Comparison of ENCODE assay signal across 12 cellular contexts in genomic region chr10:47264797-47265281, GRCh38. TPM values are rescaled to one million over a fixed set of nuclear protein-coding genes. Genes with fewer than 3 reads are reported as not detected.
DNase-seq lines count a peak whose midpoint lies in the region; ATAC-seq, FAIRE-seq and TF ChIP-seq lines count a peak whose summit lies in the region.
"Had no signal": no experiment of that assay in that cellular context is flagged by ENCODE, and none has a peak within 500 bp of the region (broad histone marks: within the 10 kb centered on the region; RNA-seq: fewer than 3 reads in every experiment).

No MANE protein-coding gene starts in this region.

- peaks cover 3 to 14% of the 10 kb centered on the region in 2 donors for H3K36me3 Mint-ChIP-seq in CD14-positive monocyte
- H3K36me3 Mint-ChIP-seq in activated CD4-positive, alpha-beta T cell treated with anti-CD3 and anti-CD28 coated beads for 36 hours (ENCODE audit: low read depth): peaks cover 10% of the 10 kb centered on the region
- H3K36me3 Mint-ChIP-seq in activated naive CD4-positive, alpha-beta T cell treated with anti-CD3 and anti-CD28 coated beads, Interleukin-2, amount 50 U/mL, for 24 hours: peaks cover 4% of the 10 kb centered on the region

- DNase-seq in CD14-positive monocyte (ENCODE audit: low spot score) (peak; percentile 92), H54 (ENCODE audit: insufficient read length, low spot score) (no peak), kidney (no peak), cerebellum (ENCODE audit: low spot score) (no peak)
- DNase-seq in activated CD4-positive, alpha-beta T cell treated with anti-CD3 and anti-CD28 coated beads for 36 hours: peak; percentile 82
- DNase-seq in stimulated activated CD4-positive, alpha-beta T cell treated with anti-CD3 and anti-CD28 coated beads, Interleukin-15, amount 100 ng/mL, for 48 hours (ENCODE audit: low read depth in 2 of 2): peak; percentile 54 to 60
- DNase-seq: anterior cingulate cortex, HCEC 1CT had no signal

- intact Hi-C loops in CD14-positive monocyte (cut with micrococcal nuclease): no loop called here
- intact Hi-C loops in activated CD4-positive, alpha-beta T cell treated with anti-CD3 and anti-CD28 coated beads for 36 hours (cut with DNase I, micrococcal nuclease): loop anchor here in 1 of 2 experiments (5.0 kb wide), 2 partner anchors 47 to 98 kb away; no protein-coding TSS in a partner anchor
- intact Hi-C loops in kidney (cut with DNase I): no loop called here

- H3K27ac ChIP-seq in kidney (ENCODE audit: low read depth in 2 of 2, low read length in 2 of 2): no peak overlapping the region

- H3K36me3 ChIP-seq in kidney (ENCODE audit: control insufficient read depth in 1 of 2, insufficient read depth in 2 of 2, low read length in 2 of 2): no peaks in the 10 kb centered on the region

- CTCF ChIA-PET in activated CD4-positive, alpha-beta T cell treated with anti-CD3 and anti-CD28 coated beads for 36 hours (lab: Charles Lee): interaction anchor here (0.9 kb wide), 1 partner anchor 217 kb away, joined by 3 read pairs; no protein-coding TSS in a partner anchor

- H3K4me1 ChIP-seq in kidney (ENCODE audit: control insufficient read depth in 1 of 2, insufficient read depth in 1 of 2, low read depth in 1 of 2, low read length in 2 of 2): no peaks in the 10 kb centered on the region

- no peak for FAIRE-seq in H54 (lab: Jason Lieb, UNC)
- no peak for FAIRE-seq in kidney (lab: Jason Lieb, UNC)

- peak overlapping the region in 1 of 2 donors; percentile 51 for H3K4me3 Mint-ChIP-seq in CD14-positive monocyte
- H3K4me3 Mint-ChIP-seq in activated CD4-positive, alpha-beta T cell treated with anti-CD3 and anti-CD28 coated beads for 36 hours: peak overlapping the region; percentile 20
- peak overlapping the region; percentile 51 for H3K4me3 Mint-ChIP-seq in activated naive CD4-positive, alpha-beta T cell treated with anti-CD3 and anti-CD28 coated beads, Interleukin-2, amount 50 U/mL, for 24 hours

- H3K4me1 Mint-ChIP-seq in CD14-positive monocyte: peaks cover 41% of the 10 kb centered on the region
- H3K4me1 Mint-ChIP-seq in activated CD4-positive, alpha-beta T cell treated with anti-CD3 and anti-CD28 coated beads for 36 hours: peaks cover 77% of the 10 kb centered on the region
- peaks cover 87% of the 10 kb centered on the region for H3K4me1 Mint-ChIP-seq in activated naive CD4-positive, alpha-beta T cell treated with anti-CD3 and anti-CD28 coated beads, Interleukin-2, amount 50 U/mL, for 24 hours

- H3K9me3 ChIP-seq in kidney (ENCODE audit: control insufficient read depth in 1 of 2, low read length in 2 of 2): no peaks in the 10 kb centered on the region

- peaks cover 0 to 8% (median 0%) of the 10 kb centered on the region in 7 donors for H3K9me3 Mint-ChIP-seq in CD14-positive monocyte
- peaks cover 10% of the 10 kb centered on the region for H3K9me3 Mint-ChIP-seq in activated CD4-positive, alpha-beta T cell treated with anti-CD3 and anti-CD28 coated beads for 36 hours (ENCODE audit: low read depth)
- peaks cover 6% of the 10 kb centered on the region for H3K9me3 Mint-ChIP-seq in activated naive CD4-positive, alpha-beta T cell treated with anti-CD3 and anti-CD28 coated beads, Interleukin-2, amount 50 U/mL, for 24 hours

- peak overlapping the region in 6 of 7 donors; percentile 59 to 89 (median 74) for H3K27ac Mint-ChIP-seq in CD14-positive monocyte
- peak overlapping the region; percentile 86 for H3K27ac Mint-ChIP-seq in activated CD4-positive, alpha-beta T cell treated with anti-CD3 and anti-CD28 coated beads for 36 hours
- H3K27ac Mint-ChIP-seq in activated naive CD4-positive, alpha-beta T cell treated with anti-CD3 and anti-CD28 coated beads, Interleukin-2, amount 50 U/mL, for 24 hours: peak overlapping the region; percentile 97

- H3K9ac ChIP-seq in kidney (ENCODE audit: low read length in 2 of 2): no peak overlapping the region

- POLR2A ChIA-PET in activated CD4-positive, alpha-beta T cell treated with anti-CD3 and anti-CD28 coated beads for 36 hours (lab: Charles Lee): no interaction called here

- TF ChIP-seq CTCF in CD14-positive monocyte (IDR thresholded peaks at IDR 0.05) (no peak), kidney (IDR thresholded peaks at IDR 0.05; ENCODE audit: borderline replicate concordance, extremely low read depth, insufficient read depth) (no peak)

- no peak overlapping the region for H3K4me3 ChIP-seq in kidney (ENCODE audit: low read length in 2 of 2)

- peaks cover 0 to 8% (median 0%) of the 10 kb centered on the region in 3 donors for H3K27me3 Mint-ChIP-seq in CD14-positive monocyte (ENCODE audit: low read depth in 3 of 3)
- no peaks in the 10 kb centered on the region for H3K27me3 Mint-ChIP-seq in activated CD4-positive, alpha-beta T cell treated with anti-CD3 and anti-CD28 coated beads for 36 hours
- H3K27me3 Mint-ChIP-seq in activated naive CD4-positive, alpha-beta T cell treated with anti-CD3 and anti-CD28 coated beads, Interleukin-2, amount 50 U/mL, for 24 hours: no peaks in the 10 kb centered on the region

- TF ChIP-seq POLR2A in H54 (IDR thresholded peaks at IDR 0.05; ENCODE audit: low read depth, low read length): no peak

- ATAC-seq in activated CD4-positive, alpha-beta T cell treated with anti-CD3 and anti-CD28 coated beads for 36 hours: peak; percentile 83
- ATAC-seq in GM19467 (IDR thresholded peaks at IDR 0.05; ENCODE audit: unreplicated experiment): no peak

RNA-seq across cellular contexts. Expression of gene GDF10, which starts 35.2 kb away (rescaled TPM):
- polyA plus RNA-seq in CD14-positive monocyte: not detected
- under 1 TPM; 0.30 to 0.32 TPM for total RNA-seq in activated CD4-positive, alpha-beta T cell treated with anti-CD3 and anti-CD28 coated beads for 36 hours
- 1.1 TPM for total RNA-seq in kidney
- polyA plus RNA-seq in kidney (ENCODE audit: insufficient read depth, low read depth, low replicate concordance): not detected
- total RNA-seq in cerebellum: 13.6 TPM
- total RNA-seq: LHCN-M2, mononuclear cell had no signal

RNA-seq across cellular contexts. Expression of gene GDF2, which starts 57.4 kb away (rescaled TPM):
- polyA plus RNA-seq in CD14-positive monocyte (not detected), kidney (ENCODE audit: insufficient read depth, low read depth, low replicate concordance) (not detected)
- total RNA-seq in activated CD4-positive, alpha-beta T cell treated with anti-CD3 and anti-CD28 coated beads for 36 hours: not detected
- total RNA-seq in kidney (not detected), cerebellum (not detected)
- total RNA-seq: LHCN-M2, mononuclear cell had no signal

Comparison
In these comparisons a context has a peak if more than half of its experiments do, and no peak if none do; other contexts are left out.
1. DNase-seq: peak in CD14-positive monocyte (single experiment), activated CD4-positive, alpha-beta T cell treated with anti-CD3 and anti-CD28 coated beads for 36 hours (single experiment) and stimulated activated CD4-positive, alpha-beta T cell treated with anti-CD3 and anti-CD28 coated beads, Interleukin-15, amount 100 ng/mL, for 48 hours (2 of 2); none in H54 (single experiment), kidney (single experiment) and cerebellum (single experiment).
2. Peak in every context shown above with its lines, with median percentiles within 50 percentile points of each other: H3K27ac Mint-ChIP-seq.